ENCODE assay signal across 19 cellular contexts in genomic region chr21:33302055-33302454, GRCh38. TPM values are rescaled to one million over a fixed set of nuclear protein-coding genes. Genes with fewer than 3 reads are reported as not detected.
DNase-seq lines count a peak whose midpoint lies in the region; ATAC-seq, FAIRE-seq and TF ChIP-seq lines count a peak whose summit lies in the region.
"Had no signal": no experiment of that assay in that cellular context is flagged by ENCODE, and none has a peak within 500 bp of the region (broad histone marks: within the 10 kb centered on the region; RNA-seq: fewer than 3 reads in every experiment).

No MANE protein-coding gene starts in this region.

- no peak for TF ChIP-seq CTCF in right atrium auricular region (IDR thresholded peaks at IDR 0.05)
- TF ChIP-seq CTCF in K562 (IDR thresholded peaks at IDR 0.05 in 2 of 3, conservative IDR thresholded peaks at IDR 0.05 in 1 of 3; ENCODE audit: insufficient read depth in 2 of 3, low read depth in 1 of 3, low read length in 3 of 3): no peak
- TF ChIP-seq CTCF in upper lobe of right lung (IDR thresholded peaks at IDR 0.05): no peak

- H3K9me1 ChIP-seq in K562 (ENCODE audit: control insufficient read depth, insufficient read depth, low read length): no peaks in the 10 kb centered on the region

- no peak for FAIRE-seq in K562 (lab: Jason Lieb, UNC)
- FAIRE-seq: endothelial cell of umbilical vein, G401.6, GM12892, urothelium cell line had no signal

- ATAC-seq in Right ventricle myocardium superior (ENCODE audit: poor library complexity): no peak
- ATAC-seq in K562: no peak
- ATAC-seq in upper lobe of right lung: peak; percentile 10
- no peak for ATAC-seq in HG03045 (IDR thresholded peaks at IDR 0.05; ENCODE audit: unreplicated experiment)

- no peaks in the 10 kb centered on the region for H3K79me2 ChIP-seq in K562 (ENCODE audit: control insufficient read depth, insufficient read depth, low read length)

- H3K9ac ChIP-seq in K562 (ENCODE audit: insufficient read depth in 1 of 2, low read depth in 2 of 2, low read length in 2 of 2): no peak overlapping the region
- no peak overlapping the region for H3K9ac ChIP-seq in mucosa of rectum (ENCODE audit: low read depth in 1 of 2, low read length in 2 of 2)

- in situ Hi-C loops in K562 (cut with MboI): no loop called here

- H3K36me3 ChIP-seq in right atrium auricular region (no peaks in the 10 kb centered on the region), K562 (ENCODE audit: control insufficient read depth, insufficient read depth, low read length) (no peaks in the 10 kb centered on the region), mucosa of rectum (ENCODE audit: control insufficient read depth in 2 of 2, insufficient read depth in 2 of 2, low read length in 2 of 2) (peaks cover 1 to 2% of the 10 kb centered on the region in 2 donors), upper lobe of right lung (peaks cover 3% of the 10 kb centered on the region)

- CTCF ChIA-PET in K562 (lab: Yijun Ruan, JAX; ENCODE audit: low intra/inter-chr PET ratio): no interaction called here

- TF ChIP-seq EP300 in K562 (IDR thresholded peaks at IDR 0.05; ENCODE audit: low read length): no peak

- H4K20me1 ChIP-seq in K562 (replicated peaks; ENCODE audit: control insufficient read depth, insufficient read depth, low read length): no peaks in the 10 kb centered on the region

- H3K27me3 ChIP-seq in right atrium auricular region: no peaks in the 10 kb centered on the region
- no peaks in the 10 kb centered on the region for H3K27me3 ChIP-seq in K562 (ENCODE audit: control insufficient read depth in 2 of 2, insufficient read depth in 2 of 2, low read length in 2 of 2)
- no peaks in the 10 kb centered on the region for H3K27me3 ChIP-seq in mucosa of rectum (ENCODE audit: control insufficient read depth in 2 of 2, insufficient read depth in 2 of 2, low read length in 2 of 2)
- H3K27me3 ChIP-seq in upper lobe of right lung: no peaks in the 10 kb centered on the region

- DNase-seq in right atrium auricular region (ENCODE audit: low spot score) (peak; percentile 56), Right ventricle myocardium superior (no peak), K562 (ENCODE audit: extremely low read depth in 1 of 4, low spot score in 3 of 4) (no peak), upper lobe of right lung (no peak), GDM1 (lab: John Stamatoyannopoulos, UW) (no peak)
- no peak for DNase-seq in activated CD4-positive, alpha-beta T cell treated with anti-CD3 and anti-CD28 coated beads, Interleukin-2, amount 50 U/mL, for 1 hour
- DNase-seq: activated B cell treated with CpG ODN at 0.5 μM for 24 hours; activated effector memory CD4-positive, alpha-beta T cell treated with Interleukin-2 at 50 U/mL for 16 hours; immature natural killer cell; occipital lobe; T-helper 1 cell had no signal

- POLR2A ChIA-PET in K562 (lab: Yijun Ruan, JAX): interaction anchor here (3.4 kb wide), 1 partner anchor 12 kb away, joined by 13 read pairs; no protein-coding TSS in a partner anchor

- no peak overlapping the region for H3K4me2 ChIP-seq in K562 (ENCODE audit: insufficient read depth, low read length)
- H3K4me2 ChIP-seq: GM23338 had no signal

- peak overlapping the region in 1 of 2 donors; percentile 50 for H3K27ac ChIP-seq in right atrium auricular region
- peak overlapping the region; percentile 67; the same call in 1 of the 3 replicates for H3K27ac ChIP-seq in K562 (ENCODE audit: extremely low read depth, low read depth, low read length)
- peak overlapping the region; percentile 54 to 77 for H3K27ac ChIP-seq in mucosa of rectum (ENCODE audit: low read depth in 2 of 2, low read length in 2 of 2)
- peak overlapping the region; percentile 82 for H3K27ac ChIP-seq in upper lobe of right lung

- BruUV-seq in K562 (replicated peaks; lab: Mats Ljungman, UMichigan): no TSS peak

- no peak for TF ChIP-seq RAD21 in K562 (CRISPR knock-in tag; conservative IDR thresholded peaks at IDR 0.05 in 1 of 2, IDR thresholded peaks at IDR 0.05 in 1 of 2)

- H3K4me1 ChIP-seq in right atrium auricular region (peaks cover 0 to 5% of the 10 kb centered on the region in 2 donors), K562 (replicated peaks in 1 of 2; ENCODE audit: control insufficient read depth in 2 of 2, insufficient read depth in 2 of 2, low read length in 2 of 2) (peaks cover 14 to 48% of the 10 kb centered on the region in 2 experiments), mucosa of rectum (ENCODE audit: control insufficient read depth in 2 of 2, insufficient read depth in 2 of 2, low read length in 2 of 2) (peaks cover 20 to 24% of the 10 kb centered on the region in 2 donors), upper lobe of right lung (peaks cover 33% of the 10 kb centered on the region)

- TF ChIP-seq POLR2A in K562 (conservative IDR thresholded peaks at IDR 0.05): no peak

- no peaks in the 10 kb centered on the region for H3K9me3 ChIP-seq in right atrium auricular region
- no peaks in the 10 kb centered on the region for H3K9me3 ChIP-seq in K562 (replicated peaks; ENCODE audit: control insufficient read depth, insufficient read depth, low read depth, low read length)
- no peaks in the 10 kb centered on the region for H3K9me3 ChIP-seq in mucosa of rectum (ENCODE audit: control insufficient read depth in 2 of 2, low read length in 2 of 2)
- H3K9me3 ChIP-seq in upper lobe of right lung: no peaks in the 10 kb centered on the region
- H3K9me3 ChIP-seq: Caco-2 had no signal

- peak overlapping the region; percentile 79 for H2AFZ ChIP-seq in K562 (ENCODE audit: low read depth, low read length)
- H2AFZ ChIP-seq: GM23338 had no signal

- intact Hi-C loops in Right ventricle myocardium superior (cut with DNase I): no loop called here
- intact Hi-C loops in K562 (cut with micrococcal nuclease): no loop called here
- intact Hi-C loops in upper lobe of right lung (cut with DNase I): no loop called here

- no peak overlapping the region for H3K4me3 ChIP-seq in right atrium auricular region
- no peak overlapping the region for H3K4me3 ChIP-seq in K562
- H3K4me3 ChIP-seq in mucosa of rectum (ENCODE audit: low read length in 2 of 2): no peak overlapping the region
- no peak overlapping the region for H3K4me3 ChIP-seq in upper lobe of right lung
- H3K4me3 ChIP-seq: GM23338 had no signal

- WGBS in K562 (ENCODE audit: insufficient coverage, low coverage, missing lambda C conversion rate): 92% methylated on average over 7 of the region's 7 CpGs

TF ChIP-seq in K562, 482 proteins besides CTCF, POLR2A, EP300 and RAD21 (continues in another document):
- no peak for TF ChIP-seq TFAP4 (CRISPR knock-in tag; IDR thresholded peaks at IDR 0.05; ENCODE audit: borderline replicate concordance)
- TF ChIP-seq MAX (CRISPR knock-in tag; IDR thresholded peaks at IDR 0.05): 0 out of 2 replicates have a peak, but pooled peaks have one; percentile 17

RNA-seq across cellular contexts. Expression of gene IFNAR1, which starts 22.7 kb away (rescaled TPM):
- 10 to 100 TPM; 20.0 to 24.6 TPM for total RNA-seq in right atrium auricular region
- total RNA-seq in Right ventricle myocardium superior: 27.8 TPM
- 7.7 and 20.5 TPM in 2 replicates for total RNA-seq in K562 (2011; cell fraction: chromatin; rRNA removed; ENCODE audit: low replicate concordance)
- 8.7 and 11.3 TPM in 2 replicates for total RNA-seq in K562 (2011; cell fraction: nucleolus; rRNA removed)
- total RNA-seq in K562 (2011; cell fraction: nucleoplasm; rRNA removed): 13.3 and 24.0 TPM in 2 replicates
- total RNA-seq in K562 (2014; rRNA removed): 8.6 TPM in 2 replicates
- 11.5 and 13.7 TPM in 2 replicates for total RNA-seq in K562 (2014; rRNA removed; fragmentation: Illumina TruSeq; extraction: Trizol)
- total RNA-seq in K562 (2015; rRNA removed; fragmentation: Illumina TruSeq; extraction: Trizol): 10.2 and 12.7 TPM in 2 replicates
- total RNA-seq in K562 (2021): 23.7 and 24.2 TPM in 2 replicates
- 10.4 and 10.8 TPM in 2 replicates for polyA plus RNA-seq in K562 (2011; rRNA removed)
- 5.4 and 10.1 TPM in 2 replicates for polyA plus RNA-seq in K562 (2011; cell fraction: cytosol; rRNA removed)
- 2.8 and 3.5 TPM in 2 replicates for polyA plus RNA-seq in K562 (2011; cell fraction: nucleus; rRNA removed)
- polyA plus RNA-seq in K562 (2012): 20.0 and 32.3 TPM in 2 replicates
- 17.2 and 20.9 TPM in 2 replicates for polyA plus RNA-seq in K562 (2014; fragmentation: Illumina TruSeq; extraction: Trizol)
- 10 to 100 TPM; 27.4 to 31.8 TPM for polyA plus RNA-seq in K562 (2014; fragmentation: Nextera tagmentation; extraction: Ambion mirVana)
- 11.0 and 14.8 TPM in 2 replicates for polyA plus RNA-seq in K562 (2014; rRNA removed)
- polyA minus RNA-seq in K562 (2011; rRNA and poly(A)+ RNA removed): 21.6 and 28.4 TPM in 2 replicates
- 10.5 and 11.9 TPM in 2 replicates for polyA minus RNA-seq in K562 (2011; cell fraction: cytosol; rRNA and poly(A)+ RNA removed)
- polyA minus RNA-seq in K562 (2011; cell fraction: nucleus; rRNA and poly(A)+ RNA removed): 6.2 and 12.8 TPM in 2 replicates
- total RNA-seq in upper lobe of right lung: 72.1 TPM

RNA-seq across cellular contexts. Expression of gene IL10RB, which starts 35.9 kb away (rescaled TPM):
- 10 to 100 TPM; 10.2 to 21.8 TPM for total RNA-seq in right atrium auricular region
- 8.8 TPM for total RNA-seq in Right ventricle myocardium superior
- total RNA-seq in K562 (2011; cell fraction: chromatin; rRNA removed; ENCODE audit: low replicate concordance): 29.7 and 42.2 TPM in 2 replicates
- 53.8 and 58.4 TPM in 2 replicates for total RNA-seq in K562 (2011; cell fraction: nucleolus; rRNA removed)
- 50.7 and 54.7 TPM in 2 replicates for total RNA-seq in K562 (2011; cell fraction: nucleoplasm; rRNA removed)
- 25.3 and 31.2 TPM in 2 replicates for total RNA-seq in K562 (2014; rRNA removed)
- total RNA-seq in K562 (2014; rRNA removed; fragmentation: Illumina TruSeq; extraction: Trizol): 21.3 and 23.0 TPM in 2 replicates
- total RNA-seq in K562 (2015; rRNA removed; fragmentation: Illumina TruSeq; extraction: Trizol): 25.1 and 25.3 TPM in 2 replicates
- total RNA-seq in K562 (2021): 17.5 TPM in 2 replicates
- 29.9 and 33.1 TPM in 2 replicates for polyA plus RNA-seq in K562 (2011; rRNA removed)
- polyA plus RNA-seq in K562 (2011; cell fraction: cytosol; rRNA removed): 26.0 and 37.2 TPM in 2 replicates
- polyA plus RNA-seq in K562 (2011; cell fraction: nucleus; rRNA removed): 11.5 and 12.0 TPM in 2 replicates
- polyA plus RNA-seq in K562 (2012): 26.1 and 35.7 TPM in 2 replicates
- polyA plus RNA-seq in K562 (2014; fragmentation: Illumina TruSeq; extraction: Trizol): 29.6 and 33.8 TPM in 2 replicates
- 10 to 100 TPM; 10.9 to 14.7 TPM for polyA plus RNA-seq in K562 (2014; fragmentation: Nextera tagmentation; extraction: Ambion mirVana)
- polyA plus RNA-seq in K562 (2014; rRNA removed): 19.3 and 22.1 TPM in 2 replicates
- 36.6 and 39.8 TPM in 2 replicates for polyA minus RNA-seq in K562 (2011; rRNA and poly(A)+ RNA removed)
- polyA minus RNA-seq in K562 (2011; cell fraction: cytosol; rRNA and poly(A)+ RNA removed): 17.2 and 27.0 TPM in 2 replicates
- polyA minus RNA-seq in K562 (2011; cell fraction: nucleus; rRNA and poly(A)+ RNA removed): 8.1 and 12.9 TPM in 2 replicates
- 47.1 TPM for total RNA-seq in upper lobe of right lung
